1 cellular context compared by ENCODE assay signal in genomic region chr22:43053176-43053575, GRCh38.
TF ChIP-seq lines count a peak whose summit lies in the region.

No MANE protein-coding gene starts in this region.

TF ChIP-seq in Ishikawa, 13 proteins besides CTCF, POLR2A, EP300 and RAD21 (continued from another document):
- TF ChIP-seq REST (IDR thresholded peaks at IDR 0.05; ENCODE audit: low read depth) (no peak), NFIC (IDR thresholded peaks at IDR 0.05) (no peak), USF1 (IDR thresholded peaks at IDR 0.05) (no peak), ZBTB7A (IDR thresholded peaks at IDR 0.05; ENCODE audit: low read depth) (no peak), MAX (IDR thresholded peaks at IDR 0.05) (no peak), TEAD4 (IDR thresholded peaks at IDR 0.05) (no peak), TAF1 (IDR thresholded peaks at IDR 0.05; ENCODE audit: low read depth) (no peak), TCF12 (IDR thresholded peaks at IDR 0.05; ENCODE audit: low read depth) (no peak), EGR1 (IDR thresholded peaks at IDR 0.05) (no peak)
